In the genomic region with DNA sequence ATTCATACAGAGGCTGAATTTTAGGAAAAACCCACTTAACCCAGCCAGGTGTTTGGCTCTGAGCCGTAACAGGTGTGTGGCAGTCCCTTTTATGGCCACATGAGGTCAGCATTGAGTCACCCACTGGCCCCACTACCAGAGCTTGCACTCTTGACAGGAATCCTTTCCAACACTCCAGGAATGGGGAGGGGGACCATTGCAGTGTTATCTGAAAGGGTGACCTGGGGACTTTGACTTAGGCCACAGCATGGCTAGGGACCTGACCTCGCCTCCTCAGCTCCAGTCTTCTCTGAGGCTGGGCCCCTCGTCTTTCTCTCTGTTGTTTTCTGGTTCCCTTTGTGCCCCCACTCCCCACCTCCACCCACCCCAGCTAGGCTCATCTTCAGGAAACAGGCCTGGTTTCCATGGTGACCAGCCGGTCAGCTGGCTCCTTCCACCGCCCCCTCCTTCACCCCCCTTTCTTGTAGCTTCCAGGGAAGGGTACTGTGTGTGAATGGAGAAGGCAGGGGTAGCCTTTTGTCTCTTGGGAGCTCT, we compare ENCODE assay signal across 1 cellular context.
TF ChIP-seq lines count a peak whose summit lies in the region.

No MANE protein-coding gene starts in this region.

TF ChIP-seq in GM23338, 12 proteins besides CTCF, POLR2A, EP300 and RAD21 (continued from another document):
- TF ChIP-seq, protein P1, sequence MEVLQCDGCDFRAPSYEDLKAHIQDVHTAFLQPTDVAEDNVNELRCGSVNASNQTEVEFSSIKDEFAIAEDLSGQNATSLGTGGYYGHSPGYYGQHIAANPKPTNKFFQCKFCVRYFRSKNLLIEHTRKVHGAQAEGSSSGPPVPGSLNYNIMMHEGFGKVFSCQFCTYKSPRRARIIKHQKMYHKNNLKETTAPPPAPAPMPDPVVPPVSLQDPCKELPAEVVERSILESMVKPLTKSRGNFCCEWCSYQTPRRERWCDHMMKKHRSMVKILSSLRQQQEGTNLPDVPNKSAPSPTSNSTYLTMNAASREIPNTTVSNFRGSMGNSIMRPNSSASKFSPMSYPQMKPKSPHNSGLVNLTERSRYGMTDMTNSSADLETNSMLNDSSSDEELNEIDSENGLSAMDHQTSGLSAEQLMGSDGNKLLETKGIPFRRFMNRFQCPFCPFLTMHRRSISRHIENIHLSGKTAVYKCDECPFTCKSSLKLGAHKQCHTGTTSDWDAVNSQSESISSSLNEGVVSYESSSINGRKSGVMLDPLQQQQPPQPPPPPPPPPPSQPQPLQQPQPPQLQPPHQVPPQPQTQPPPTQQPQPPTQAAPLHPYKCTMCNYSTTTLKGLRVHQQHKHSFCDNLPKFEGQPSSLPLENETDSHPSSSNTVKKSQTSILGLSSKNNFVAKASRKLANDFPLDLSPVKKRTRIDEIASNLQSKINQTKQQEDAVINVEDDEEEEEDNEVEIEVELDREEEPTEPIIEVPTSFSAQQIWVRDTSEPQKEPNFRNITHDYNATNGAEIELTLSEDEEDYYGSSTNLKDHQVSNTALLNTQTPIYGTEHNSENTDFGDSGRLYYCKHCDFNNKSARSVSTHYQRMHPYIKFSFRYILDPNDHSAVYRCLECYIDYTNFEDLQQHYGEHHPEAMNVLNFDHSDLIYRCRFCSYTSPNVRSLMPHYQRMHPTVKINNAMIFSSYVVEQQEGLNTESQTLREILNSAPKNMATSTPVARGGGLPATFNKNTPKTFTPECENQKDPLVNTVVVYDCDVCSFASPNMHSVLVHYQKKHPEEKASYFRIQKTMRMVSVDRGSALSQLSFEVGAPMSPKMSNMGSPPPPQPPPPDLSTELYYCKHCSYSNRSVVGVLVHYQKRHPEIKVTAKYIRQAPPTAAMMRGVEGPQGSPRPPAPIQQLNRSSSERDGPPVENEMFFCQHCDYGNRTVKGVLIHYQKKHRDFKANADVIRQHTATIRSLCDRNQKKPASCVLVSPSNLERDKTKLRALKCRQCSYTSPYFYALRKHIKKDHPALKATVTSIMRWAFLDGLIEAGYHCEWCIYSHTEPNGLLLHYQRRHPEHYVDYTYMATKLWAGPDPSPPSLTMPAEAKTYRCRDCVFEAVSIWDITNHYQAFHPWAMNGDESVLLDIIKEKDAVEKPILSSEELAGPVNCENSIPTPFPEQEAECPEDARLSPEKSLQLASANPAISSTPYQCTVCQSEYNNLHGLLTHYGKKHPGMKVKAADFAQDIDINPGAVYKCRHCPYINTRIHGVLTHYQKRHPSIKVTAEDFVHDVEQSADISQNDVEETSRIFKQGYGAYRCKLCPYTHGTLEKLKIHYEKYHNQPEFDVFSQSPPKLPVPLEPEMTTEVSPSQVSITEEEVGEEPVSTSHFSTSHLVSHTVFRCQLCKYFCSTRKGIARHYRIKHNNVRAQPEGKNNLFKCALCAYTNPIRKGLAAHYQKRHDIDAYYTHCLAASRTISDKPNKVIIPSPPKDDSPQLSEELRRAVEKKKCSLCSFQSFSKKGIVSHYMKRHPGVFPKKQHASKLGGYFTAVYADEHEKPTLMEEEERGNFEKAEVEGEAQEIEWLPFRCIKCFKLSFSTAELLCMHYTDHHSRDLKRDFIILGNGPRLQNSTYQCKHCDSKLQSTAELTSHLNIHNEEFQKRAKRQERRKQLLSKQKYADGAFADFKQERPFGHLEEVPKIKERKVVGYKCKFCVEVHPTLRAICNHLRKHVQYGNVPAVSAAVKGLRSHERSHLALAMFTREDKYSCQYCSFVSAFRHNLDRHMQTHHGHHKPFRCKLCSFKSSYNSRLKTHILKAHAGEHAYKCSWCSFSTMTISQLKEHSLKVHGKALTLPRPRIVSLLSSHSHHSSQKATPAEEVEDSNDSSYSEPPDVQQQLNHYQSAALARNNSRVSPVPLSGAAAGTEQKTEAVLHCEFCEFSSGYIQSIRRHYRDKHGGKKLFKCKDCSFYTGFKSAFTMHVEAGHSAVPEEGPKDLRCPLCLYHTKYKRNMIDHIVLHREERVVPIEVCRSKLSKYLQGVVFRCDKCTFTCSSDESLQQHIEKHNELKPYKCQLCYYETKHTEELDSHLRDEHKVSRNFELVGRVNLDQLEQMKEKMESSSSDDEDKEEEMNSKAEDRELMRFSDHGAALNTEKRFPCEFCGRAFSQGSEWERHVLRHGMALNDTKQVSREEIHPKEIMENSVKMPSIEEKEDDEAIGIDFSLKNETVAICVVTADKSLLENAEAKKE (CRISPR knock-in tag; IDR thresholded peaks at IDR 0.05), result no peak
